ENCODE assay signal across 8 cellular contexts in the genomic region with DNA sequence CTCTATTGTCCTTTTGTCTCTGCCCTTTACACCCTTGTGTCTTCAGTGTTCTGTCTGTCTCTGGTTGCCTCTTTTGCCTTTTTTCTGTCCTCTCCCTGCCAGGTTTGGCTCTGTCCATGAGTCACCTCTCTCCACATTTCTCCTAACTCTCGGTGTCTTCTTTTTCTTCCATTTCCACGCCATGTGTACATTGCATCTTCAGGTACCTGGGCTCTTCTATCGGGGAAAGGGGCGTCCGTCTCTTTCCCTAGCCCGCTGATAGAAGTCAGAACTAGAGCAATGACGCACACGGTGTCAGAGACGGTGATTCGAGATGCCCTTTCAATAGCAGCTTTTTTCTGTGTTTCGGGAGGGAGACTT. TPM values are rescaled to one million over a fixed set of nuclear protein-coding genes. Genes with fewer than 3 reads are reported as not detected.
A peak's percentile ranks its signal among the peaks of the same experiment; 100 is the strongest.
DNase-seq lines count a peak whose midpoint lies in the region; ATAC-seq, FAIRE-seq and TF ChIP-seq lines count a peak whose summit lies in the region.

No MANE protein-coding gene starts in this region.

- H3K4me3 Mint-ChIP-seq in activated CD8-positive, alpha-beta T cell treated with anti-CD3 and anti-CD28 coated beads, Interleukin-2, amount 10 ng/mL, durations not matched to agents 7 days and 5 days: peak overlapping the region; percentile 88
- H3K4me3 Mint-ChIP-seq in natural killer cell: peak overlapping the region; percentile 94

- peaks cover 24% of the 10 kb centered on the region for H3K36me3 Mint-ChIP-seq in activated CD8-positive, alpha-beta T cell treated with anti-CD3 and anti-CD28 coated beads, Interleukin-2, amount 10 ng/mL, durations not matched to agents 7 days and 5 days (ENCODE audit: low read depth)
- no peaks in the 10 kb centered on the region for H3K36me3 Mint-ChIP-seq in natural killer cell

- intact Hi-C loops in natural killer cell (cut with micrococcal nuclease): loop anchor here (10.0 kb wide), 1 partner anchor 541 kb away; the partner anchor contains the start of gene HES1

- peak; percentile 45 for ATAC-seq in activated CD8-positive, alpha-beta T cell treated with anti-CD3 and anti-CD28 coated beads, Interleukin-2, amount 10 ng/mL, durations not matched to agents 7 days and 5 days
- peak; percentile 10 to 46 (median 22) for ATAC-seq in natural killer cell
- no peak for ATAC-seq in HG03469 (IDR thresholded peaks at IDR 0.05; ENCODE audit: unreplicated experiment)

- peaks cover 41% of the 10 kb centered on the region for H3K4me1 Mint-ChIP-seq in activated CD8-positive, alpha-beta T cell treated with anti-CD3 and anti-CD28 coated beads, Interleukin-2, amount 10 ng/mL, durations not matched to agents 7 days and 5 days (ENCODE audit: low read depth)
- peaks cover 49 to 52% of the 10 kb centered on the region in 2 donors for H3K4me1 Mint-ChIP-seq in natural killer cell

- FAIRE-seq in H54 (lab: Jason Lieb, UNC) (peak; percentile 74), urothelium cell line (lab: Jason Lieb, UNC) (no peak)

- H3K9me3 Mint-ChIP-seq in activated CD8-positive, alpha-beta T cell treated with anti-CD3 and anti-CD28 coated beads, Interleukin-2, amount 10 ng/mL, durations not matched to agents 7 days and 5 days (ENCODE audit: insufficient read depth): no peaks in the 10 kb centered on the region
- no peaks in the 10 kb centered on the region for H3K9me3 Mint-ChIP-seq in natural killer cell

- H3K27ac Mint-ChIP-seq in activated CD8-positive, alpha-beta T cell treated with anti-CD3 and anti-CD28 coated beads, Interleukin-2, amount 10 ng/mL, durations not matched to agents 7 days and 5 days: peak overlapping the region; percentile 95
- H3K27ac Mint-ChIP-seq in natural killer cell: peak overlapping the region; percentile 87 to 93

- DNase-seq in DMS79 (lab: John Stamatoyannopoulos, UW): peak; percentile 38
- peak; percentile 12 for DNase-seq in H54 (ENCODE audit: insufficient read length, low spot score)
- DNase-seq in NCI-H1694 treated with DMSO at 0.1 percent for 48 hours (lab: John Stamatoyannopoulos, UW): peak; percentile 5
- DNase-seq in activated CD8-positive, alpha-beta T cell treated with anti-CD3 and anti-CD28 coated beads, Interleukin-2, amount 10 ng/mL, durations not matched to agents 7 days and 5 days: peak; percentile 49
- no peak for DNase-seq in epithelial cell of proximal tubule (ENCODE audit: low read depth)
- DNase-seq in natural killer cell: peak; percentile 22
- DNase-seq in urothelium cell line (ENCODE audit: low spot score): peak; percentile 12

- TF ChIP-seq CTCF in epithelial cell of proximal tubule (conservative IDR thresholded peaks at IDR 0.05; ENCODE audit: low read depth, low read length): no peak
- no peak for TF ChIP-seq CTCF in natural killer cell (IDR thresholded peaks at IDR 0.05)

- TF ChIP-seq POLR2A in H54 (IDR thresholded peaks at IDR 0.05; ENCODE audit: low read depth, low read length): no peak

- CTCF ChIA-PET in activated CD8-positive, alpha-beta T cell treated with anti-CD3 and anti-CD28 coated beads, Interleukin-2, amount 10 ng/mL, durations not matched to agents 7 days and 5 days (lab: Charles Lee): no interaction called here

- H3K27me3 Mint-ChIP-seq in activated CD8-positive, alpha-beta T cell treated with anti-CD3 and anti-CD28 coated beads, Interleukin-2, amount 10 ng/mL, durations not matched to agents 7 days and 5 days (ENCODE audit: low read depth): no peaks in the 10 kb centered on the region
- H3K27me3 Mint-ChIP-seq in natural killer cell (ENCODE audit: low read depth in 2 of 2): no peaks in the 10 kb centered on the region

- H3K4me3 ChIP-seq in epithelial cell of proximal tubule (ENCODE audit: low read depth, low read length): peak overlapping the region; percentile 88

- POLR2A ChIA-PET in activated CD8-positive, alpha-beta T cell treated with anti-CD3 and anti-CD28 coated beads, Interleukin-2, amount 10 ng/mL, durations not matched to agents 7 days and 5 days (lab: Charles Lee): no interaction called here

RNA-seq across cellular contexts. Expression of gene OPA1, which starts 0.6 kb away (rescaled TPM):
- 10 to 100 TPM; 61.3 TPM for total RNA-seq in activated CD8-positive, alpha-beta T cell treated with anti-CD3 and anti-CD28 coated beads, Interleukin-2, amount 10 ng/mL, durations not matched to agents 7 days and 5 days
- total RNA-seq in epithelial cell of proximal tubule (41.1 and 59.0 TPM in 2 replicates), natural killer cell (10 to 100 TPM; 52.6 to 72.0 (median 57.5) TPM)

RNA-seq across cellular contexts. Expression of gene ATP13A4, which starts 39.0 kb away (rescaled TPM):
- 1 to 10 TPM; 1.8 to 2.4 TPM for total RNA-seq in activated CD8-positive, alpha-beta T cell treated with anti-CD3 and anti-CD28 coated beads, Interleukin-2, amount 10 ng/mL, durations not matched to agents 7 days and 5 days
- total RNA-seq in epithelial cell of proximal tubule (not detected in 2 replicates), natural killer cell (1 to 10 TPM; 1.3 to 3.9 (median 3.6) TPM)
